ENCODE assay signal across 8 cellular contexts in the genomic region with DNA sequence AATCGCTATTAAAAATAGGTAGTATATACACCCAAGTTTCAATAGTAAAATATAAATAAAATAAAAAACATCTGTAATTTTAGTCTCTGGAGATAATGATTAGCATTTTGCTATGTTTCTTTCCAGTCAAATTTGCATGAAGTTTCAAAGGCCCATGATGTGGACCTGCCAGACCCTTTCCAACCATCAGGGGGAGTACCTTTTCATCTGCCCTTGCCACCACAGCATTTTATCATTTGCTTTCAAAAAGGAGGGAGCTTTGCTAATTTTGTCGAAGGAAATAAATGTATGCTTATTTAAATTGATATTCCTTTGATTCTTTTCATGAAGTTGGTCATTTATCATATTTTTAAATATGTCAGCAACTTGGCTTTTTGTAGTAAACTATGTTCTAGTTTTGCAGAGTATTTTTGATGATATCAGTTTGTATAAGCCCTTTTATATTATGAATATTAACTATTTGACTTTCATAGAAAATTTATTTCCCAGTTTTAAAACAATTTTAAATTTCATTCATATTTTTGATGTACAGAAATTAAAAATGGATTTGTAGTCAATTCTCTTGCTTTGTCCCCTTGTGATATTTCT.
DNase-seq lines count a peak whose midpoint lies in the region; ATAC-seq and TF ChIP-seq lines count a peak whose summit lies in the region.

No MANE protein-coding gene starts in this region.

- WGBS in sigmoid colon, 2 donors: 64 to 73% methylated on average over 2 of the region's 2 CpGs

- H3K4me3 ChIP-seq in kidney epithelial cell (ENCODE audit: low read depth, low read length): no peak overlapping the region
- no peak overlapping the region for H3K4me3 ChIP-seq in sigmoid colon

- no peak overlapping the region for H3K27ac ChIP-seq in VCaP
- H3K27ac ChIP-seq in sigmoid colon: no peak overlapping the region

- peak; percentile 11 for DNase-seq in stimulated activated CD4-positive, alpha-beta T cell treated with anti-CD3 and anti-CD28 coated beads, Interleukin-15, amount 100 ng/mL, for 24 hours
- DNase-seq in stimulated activated CD4-positive, alpha-beta T cell treated with anti-CD3 and anti-CD28 coated beads, Interleukin-12 subunit alpha, Interleukin-12 subunit beta, amount 100 ng/mL, for 4 hours: no peak
- DNase-seq in HuH-7.5 (ENCODE audit: low spot score): peak; percentile 12
- no peak for DNase-seq in kidney epithelial cell (ENCODE audit: low read depth)
- no peak for DNase-seq in hippocampal formation (lab: John Stamatoyannopoulos, UW)
- DNase-seq in sigmoid colon: no peak

- H3K27me3 ChIP-seq in kidney epithelial cell (ENCODE audit: control insufficient read depth, insufficient read depth, low read length) (no peaks in the 10 kb centered on the region), sigmoid colon (no peaks in the 10 kb centered on the region)

- no peaks in the 10 kb centered on the region for H3K9me3 ChIP-seq in sigmoid colon

- no peak for ATAC-seq in GM21619 (IDR thresholded peaks at IDR 0.05; ENCODE audit: unreplicated experiment)

- H3K36me3 ChIP-seq in kidney epithelial cell (ENCODE audit: control insufficient read depth, insufficient read depth, low read length) (no peaks in the 10 kb centered on the region), sigmoid colon (peaks cover 0 to 15% (median 4%) of the 10 kb centered on the region in 4 donors)

- intact Hi-C loops in sigmoid colon (cut with DNase I): no loop called here

- no peak for TF ChIP-seq POLR2A in sigmoid colon (IDR thresholded peaks at IDR 0.05)

- TF ChIP-seq EP300 in sigmoid colon (IDR thresholded peaks at IDR 0.05): no peak

- H3K4me1 ChIP-seq in sigmoid colon: peaks cover 0 to 15% (median 0%) of the 10 kb centered on the region in 4 donors

- TF ChIP-seq CTCF in VCaP (conservative IDR thresholded peaks at IDR 0.05): peak; percentile 80
- peak; percentile 71 for TF ChIP-seq CTCF in kidney epithelial cell (IDR thresholded peaks at IDR 0.05; ENCODE audit: insufficient read depth, low read length, poor library complexity, severe bottlenecking)
- peak in 1 of 4 experiments; percentile 15 for TF ChIP-seq CTCF in sigmoid colon (IDR thresholded peaks at IDR 0.05)

Comparison
In these comparisons a context has a peak if more than half of its experiments do, and no peak if none do; other contexts are left out.
1. DNase-seq: peak in stimulated activated CD4-positive, alpha-beta T cell treated with anti-CD3 and anti-CD28 coated beads, Interleukin-15, amount 100 ng/mL, for 24 hours (single experiment) and HuH-7.5 (single experiment); none in stimulated activated CD4-positive, alpha-beta T cell treated with anti-CD3 and anti-CD28 coated beads, Interleukin-12 subunit alpha, Interleukin-12 subunit beta, amount 100 ng/mL, for 4 hours (single experiment), kidney epithelial cell (single experiment), hippocampal formation (0 of 2) and sigmoid colon (single experiment).